ENCODE assay signal across 12 cellular contexts in the genomic region with DNA sequence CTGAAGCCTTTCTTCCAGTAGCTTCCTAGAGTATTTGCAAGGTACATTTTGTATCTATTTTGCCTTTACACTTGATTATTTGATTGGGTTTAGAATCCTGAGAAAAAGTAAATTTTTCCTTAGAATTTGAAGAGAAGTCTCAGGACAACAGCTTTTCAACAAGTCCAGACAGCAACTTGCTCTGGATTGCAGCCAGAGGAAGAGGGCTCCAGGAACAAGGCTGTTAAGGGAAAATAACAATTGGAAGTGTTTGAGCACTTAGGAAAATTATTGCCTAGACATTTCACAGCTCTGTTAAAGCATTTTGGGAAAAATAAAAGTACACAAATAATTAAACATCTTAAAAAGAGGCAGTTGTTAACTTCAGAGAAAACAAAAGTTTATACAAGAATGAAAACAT.
"Had no signal": no experiment of that assay in that cellular context is flagged by ENCODE, and none has a peak within 500 bp of the region (broad histone marks: within the 10 kb centered on the region; RNA-seq: fewer than 3 reads in every experiment).

No MANE protein-coding gene starts in this region.

- H3K4me1 Mint-ChIP-seq: activated CD4-positive, alpha-beta memory T cell treated with anti-CD3 and anti-CD28 coated beads, Interleukin-2, amount 10 ng/mL, durations not matched to agents 7 days and 5 days had no signal

- H3K36me3 ChIP-seq: pancreas, stomach had no signal

- H3K9me3 ChIP-seq: pancreas had no signal

- H3K4me3 Mint-ChIP-seq: activated CD4-positive, alpha-beta memory T cell treated with anti-CD3 and anti-CD28 coated beads, Interleukin-2, amount 10 ng/mL, durations not matched to agents 7 days and 5 days; naive B cell had no signal

- H3K27ac Mint-ChIP-seq: activated CD4-positive, alpha-beta memory T cell treated with anti-CD3 and anti-CD28 coated beads, Interleukin-2, amount 10 ng/mL, durations not matched to agents 7 days and 5 days; naive B cell had no signal

- ATAC-seq: pancreas had no signal

- H3K27ac ChIP-seq: pancreas, stomach had no signal

- H3K4me1 ChIP-seq: pancreas had no signal

- DNase-seq: activated CD4-positive, alpha-beta memory T cell treated with anti-CD3 and anti-CD28 coated beads, Interleukin-2, amount 10 ng/mL, durations not matched to agents 7 days and 5 days; activated gamma-delta T cell treated with Interleukin-2 at 50 U/mL for 16 hours; activated T-cell treated with anti-CD3 and anti-CD28 coated beads, Interleukin-2, amount 50 U/mL, for 48 hours; aorta; hippocampal formation; kidney glomerular epithelial cell; naive B cell; pancreas; retina; stimulated activated CD4-positive, alpha-beta T cell treated with anti-CD3 and anti-CD28 coated beads, Interleukin-4, amount 100 ng/mL, for 4 hours; stomach; T-helper 9 cell had no signal

- H3K27me3 ChIP-seq: pancreas, stomach had no signal

- H3K4me3 ChIP-seq: pancreas, stomach had no signal
